Comparison of ENCODE assay signal across 8 cellular contexts in the genomic region with DNA sequence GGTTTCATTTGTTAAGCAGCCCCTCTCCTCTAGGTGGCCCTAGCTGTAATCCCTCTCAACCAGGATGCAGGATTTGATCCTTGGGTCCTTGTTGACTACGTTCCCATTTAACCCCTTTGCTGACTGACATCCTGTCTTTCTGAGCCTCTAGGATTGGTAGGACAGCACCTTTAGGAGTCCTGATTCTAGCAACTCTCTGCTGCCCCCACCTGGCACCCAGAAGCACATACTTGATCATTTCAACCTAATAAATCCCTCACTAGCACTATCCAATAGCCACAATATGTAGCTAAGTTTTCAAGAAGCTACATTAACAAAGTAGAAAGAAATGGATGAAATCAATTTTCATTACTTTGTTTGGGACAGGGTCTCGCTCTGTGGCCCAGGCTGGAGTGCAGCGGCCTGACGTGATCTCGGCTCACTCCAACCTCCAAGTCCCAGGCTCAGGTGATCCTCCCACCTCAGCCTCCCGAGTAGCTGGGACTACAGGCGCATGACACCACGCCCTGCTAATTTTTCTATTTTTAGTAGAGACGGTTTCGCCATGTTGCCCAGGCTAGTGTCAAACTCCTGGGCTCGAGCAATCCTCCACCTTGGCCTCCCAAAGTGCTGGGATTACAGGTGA. TPM values are rescaled to one million over a fixed set of nuclear protein-coding genes. Genes with fewer than 3 reads are reported as not detected.
A peak's percentile ranks its signal among the peaks of the same experiment; 100 is the strongest.
DNase-seq lines count a peak whose midpoint lies in the region; ATAC-seq and TF ChIP-seq lines count a peak whose summit lies in the region.

No MANE protein-coding gene starts in this region.

- H3K27me3 Mint-ChIP-seq in T-helper 17 cell: no peaks in the 10 kb centered on the region

- no peak overlapping the region for H3K27ac ChIP-seq in 22Rv1

- TF ChIP-seq CTCF in 22Rv1 (IDR thresholded peaks at IDR 0.05) (peak; percentile 93), GM13976 (IDR thresholded peaks at IDR 0.05; ENCODE audit: borderline replicate concordance, control extremely low read depth, extremely low read depth, insufficient read depth, missing control alignments) (peak; percentile 85)

- H3K4me3 Mint-ChIP-seq in T-helper 17 cell: peak overlapping the region; percentile 57

- in situ Hi-C loops in GM13976 (cut with MboI; ENCODE audit: low sequenced_read_pairs, unreplicated experiment): no loop called here

- ATAC-seq in HG02852 (IDR thresholded peaks at IDR 0.05; ENCODE audit: unreplicated experiment) (peak; percentile 79), T-helper 17 cell (peak; percentile 66)

- peaks cover 2% of the 10 kb centered on the region for H3K4me1 Mint-ChIP-seq in T-helper 17 cell

- no peaks in the 10 kb centered on the region for H3K9me3 ChIP-seq in T-helper 17 cell (ENCODE audit: control insufficient read depth, low read length, poor library complexity, severe bottlenecking)

- no peak overlapping the region for H3K27ac Mint-ChIP-seq in T-helper 17 cell

- DNase-seq in GM13976 (ENCODE audit: low spot score) (peak; percentile 73), NCI-H1694 (lab: John Stamatoyannopoulos, UW) (peak; percentile 59), T-helper 17 cell (peak; percentile 12 to 17 (median 16)), astrocyte of the hippocampus (ENCODE audit: low read depth, low spot score) (peak; percentile 73), iPS-NIHi7 (ENCODE audit: extremely low spot score) (peak; percentile 91)
- peak; percentile 10 to 40 for DNase-seq in stimulated activated CD4-positive, alpha-beta T cell treated with anti-CD3 and anti-CD28 coated beads, Interleukin-15, amount 100 ng/mL, for 48 hours (ENCODE audit: low read depth in 2 of 2)

- H3K36me3 Mint-ChIP-seq in T-helper 17 cell (ENCODE audit: low read depth): no peaks in the 10 kb centered on the region

RNA-seq across cellular contexts. Expression of a gene that starts 28.3 kb away (rescaled TPM):
- total RNA-seq in T-helper 17 cell: 100 to 1,000 TPM; 120 TPM

Comparison
In these comparisons a context has a peak if more than half of its experiments do, and no peak if none do; other contexts are left out.
1. DNase-seq: peak in every context shown above with its lines; median percentile 91 in iPS-NIHi7; 73 in GM13976; 73 in astrocyte of the hippocampus; 59 in NCI-H1694; 25 in stimulated activated CD4-positive, alpha-beta T cell treated with anti-CD3 and anti-CD28 coated beads, Interleukin-15, amount 100 ng/mL, for 48 hours; 16 in T-helper 17 cell.